Comparison of ENCODE assay signal across 9 cellular contexts in genomic region chr12:103441437-103442186, GRCh38. TPM values are rescaled to one million over a fixed set of nuclear protein-coding genes. Genes with fewer than 3 reads are reported as not detected.
DNase-seq lines count a peak whose midpoint lies in the region; ATAC-seq and TF ChIP-seq lines count a peak whose summit lies in the region.
"Had no signal": no experiment of that assay in that cellular context is flagged by ENCODE, and none has a peak within 500 bp of the region (broad histone marks: within the 10 kb centered on the region; RNA-seq: fewer than 3 reads in every experiment).

No MANE protein-coding gene starts in this region.

- TF ChIP-seq EP300 in SK-N-SH (IDR thresholded peaks at IDR 0.05; ENCODE audit: borderline replicate concordance in 1 of 2, low read depth in 1 of 2, low read length in 1 of 2): no peak

- H3K4me1 Mint-ChIP-seq in WTC11: peaks cover 31% of the 10 kb centered on the region

- CTCF ChIA-PET in WTC11 (lab: Charles Lee) (no interaction called here), SK-N-SH (lab: Yijun Ruan, JAX) (no interaction called here), HEK293T (lab: Yijun Ruan, JAX) (no interaction called here)

- no peak overlapping the region for H3K4me2 ChIP-seq in SK-N-SH

- no peaks in the 10 kb centered on the region for H3K9me2 ChIP-seq in SK-N-SH

- ATAC-seq in HG03097 (IDR thresholded peaks at IDR 0.05; ENCODE audit: low FRiP score, unreplicated experiment) (peak; percentile 98), WTC11 (peak; percentile 52; the same call in 1 of the 2 replicates)

- peak overlapping the region in 6 of 8 donors; percentile 5 to 61 (median 22) for H3K4me3 ChIP-seq in spleen
- no peak overlapping the region for H3K4me3 ChIP-seq in SK-N-SH (ENCODE audit: low read depth in 2 of 2, low read length in 1 of 2)
- H3K4me3 ChIP-seq: thoracic aorta had no signal

- no peaks in the 10 kb centered on the region for H3K36me3 Mint-ChIP-seq in WTC11

- H3K4me1 ChIP-seq in spleen: peaks cover 0 to 36% (median 11%) of the 10 kb centered on the region in 6 donors
- no peaks in the 10 kb centered on the region for H3K4me1 ChIP-seq in SK-N-SH (ENCODE audit: control insufficient read depth in 1 of 2, insufficient read depth in 2 of 2, low read depth in 1 of 2, low read length in 1 of 2)

- POLR2A ChIA-PET in WTC11 (lab: Charles Lee) (no interaction called here), SK-N-SH (lab: Yijun Ruan, JAX) (no interaction called here), HEK293T (lab: Yijun Ruan, JAX) (no interaction called here)

- no peaks in the 10 kb centered on the region for H3K9me3 ChIP-seq in spleen
- H3K9me3 ChIP-seq in SK-N-SH: 0 out of 2 replicates have a peak, but pooled peaks cover 2% of the 10 kb centered on the region
- H3K9me3 ChIP-seq: thoracic aorta had no signal

- H3F3A ChIP-seq in SK-N-SH (replicated peaks; ENCODE audit: insufficient read depth): no peaks in the 10 kb centered on the region

- no peaks in the 10 kb centered on the region for H3K27me3 ChIP-seq in spleen (replicated peaks in 1 of 7)
- no peaks in the 10 kb centered on the region for H3K27me3 ChIP-seq in SK-N-SH (ENCODE audit: insufficient read depth)

- no peak overlapping the region for H3K27ac Mint-ChIP-seq in WTC11

- WGBS in spleen, 5 donors: 15 to 39% (median 31%) methylated on average over 1 of the region's 1 CpG
- WGBS in SK-N-SH (ENCODE audit: low lambda C conversion rate): 5% methylated on average over 1 of the region's 1 CpG

- no peak overlapping the region for H3K4me3 Mint-ChIP-seq in WTC11

- H3K79me2 ChIP-seq in SK-N-SH (ENCODE audit: insufficient read depth): no peaks in the 10 kb centered on the region

- no peak for TF ChIP-seq RAD21 in SK-N-SH (IDR thresholded peaks at IDR 0.05; ENCODE audit: low read length)

- intact Hi-C loops in spleen (cut with DNase I; ENCODE audit: low total_unique reads): no loop called here

- H2AFZ ChIP-seq in SK-N-SH (ENCODE audit: low read depth): no peak overlapping the region

- H3K27ac ChIP-seq in spleen (peak overlapping the region; percentile 77 to 91 (median 84)), SK-N-SH (ENCODE audit: low read depth in 2 of 2, low read length in 1 of 2) (no peak overlapping the region)
- H3K27ac ChIP-seq: thoracic aorta had no signal

- no peak overlapping the region for H3K9ac ChIP-seq in SK-N-SH

- no peaks in the 10 kb centered on the region for H3K9me3 Mint-ChIP-seq in WTC11

- no peaks in the 10 kb centered on the region for H3K36me3 ChIP-seq in spleen
- no peaks in the 10 kb centered on the region for H3K36me3 ChIP-seq in SK-N-SH (replicated peaks in 1 of 2; ENCODE audit: control insufficient read depth in 1 of 2, insufficient read depth in 2 of 2, low read length in 1 of 2)
- H3K36me3 ChIP-seq: thoracic aorta had no signal

- TF ChIP-seq CTCF in WTC11 (IDR thresholded peaks at IDR 0.05) (no peak), spleen (IDR thresholded peaks at IDR 0.05 in 8 of 11, conservative IDR thresholded peaks at IDR 0.05 in 3 of 11) (no peak), SK-N-SH (IDR thresholded peaks at IDR 0.05) (no peak)

- peak; percentile 26 for TF ChIP-seq POLR2A in GM19099 (IDR thresholded peaks at IDR 0.05; ENCODE audit: extremely low read depth, insufficient read length, low read depth)
- peak; percentile 17 to 92 (median 84) for TF ChIP-seq POLR2A in spleen (IDR thresholded peaks at IDR 0.05)

- DNase-seq in CD1c-positive myeloid dendritic cell (ENCODE audit: extremely low spot score) (peak; percentile 62), WTC11 (ENCODE audit: low spot score) (no peak), spleen (peak; percentile 69), SK-N-SH (no peak), HCEC 1CT (no peak), HEK293T (ENCODE audit: extremely low spot score) (no peak)

- no peaks in the 10 kb centered on the region for H4K20me1 ChIP-seq in SK-N-SH (ENCODE audit: insufficient read depth)

- no peaks in the 10 kb centered on the region for H3K27me3 Mint-ChIP-seq in WTC11 (ENCODE audit: low read depth)

TF ChIP-seq in WTC11, 78 proteins besides CTCF, POLR2A, EP300 and RAD21 (continues in another document):
- TF ChIP-seq ATF1 (CRISPR knock-in tag; IDR thresholded peaks at IDR 0.05): no peak
- no peak for TF ChIP-seq OVOL2 (CRISPR knock-in tag; IDR thresholded peaks at IDR 0.05; ENCODE audit: borderline replicate concordance)
- no peak for TF ChIP-seq ETV6 (CRISPR knock-in tag; IDR thresholded peaks at IDR 0.05)
- TF ChIP-seq ZNF423 (CRISPR knock-in tag; IDR thresholded peaks at IDR 0.05): no peak
- TF ChIP-seq RORB (CRISPR knock-in tag; IDR thresholded peaks at IDR 0.05): no peak
- no peak for TF ChIP-seq NR1H2 (CRISPR knock-in tag; IDR thresholded peaks at IDR 0.05)
- no peak for TF ChIP-seq TP53 (CRISPR knock-in tag; IDR thresholded peaks at IDR 0.05)

TF ChIP-seq in SK-N-SH, 30 proteins besides CTCF, POLR2A, EP300 and RAD21:
- no peak for TF ChIP-seq MEF2A (IDR thresholded peaks at IDR 0.05; ENCODE audit: borderline replicate concordance, low read depth)
- no peak for TF ChIP-seq TCF12 (IDR thresholded peaks at IDR 0.05)

TF ChIP-seq in HEK293T, 16 proteins besides CTCF, POLR2A, EP300 and RAD21:
- TF ChIP-seq FOXK2 (IDR thresholded peaks at IDR 0.05) (no peak), PKNOX1 (IDR thresholded peaks at IDR 0.05) (no peak), BHLHE40 (IDR thresholded peaks at IDR 0.05; ENCODE audit: borderline replicate concordance) (no peak), ZNF384 (IDR thresholded peaks at IDR 0.05) (no peak), SUZ12 (IDR thresholded peaks at IDR 0.05) (no peak), NFRKB (IDR thresholded peaks at IDR 0.05) (no peak), CTBP1 (IDR thresholded peaks at IDR 0.05; ENCODE audit: borderline replicate concordance) (no peak), ELF4 (IDR thresholded peaks at IDR 0.05) (no peak), SP1 (IDR thresholded peaks at IDR 0.05) (no peak), ARNT (IDR thresholded peaks at IDR 0.05) (no peak), FOXA1 (IDR thresholded peaks at IDR 0.05) (no peak), L3MBTL2 (conservative IDR thresholded peaks at IDR 0.05) (no peak), LEF1 (IDR thresholded peaks at IDR 0.05; ENCODE audit: borderline replicate concordance) (no peak), HDGF (IDR thresholded peaks at IDR 0.05; ENCODE audit: borderline replicate concordance) (no peak), TARDBP (IDR thresholded peaks at IDR 0.05) (no peak), FOXM1 (IDR thresholded peaks at IDR 0.05; ENCODE audit: borderline replicate concordance) (no peak)

RNA-seq across cellular contexts. Expression of gene C12orf42, which starts 54.2 kb away (rescaled TPM):
- total RNA-seq in WTC11 (2021) (0.25 to 0.37 TPM (median 0.32 TPM) in 3 replicates), spleen (10 to 100 TPM in 6 of 7 donors, 1 to 10 TPM in 1; 8.9 to 18.1 (median 13.5) TPM)
- polyA plus RNA-seq in spleen (1 to 10 TPM; 3.7 to 6.0 (median 4.4) TPM), SK-N-SH (2012; rRNA removed) (not detected in 2 replicates)
- polyA plus RNA-seq in SK-N-SH (2012; cell fraction: cytosol; rRNA removed): not detected in 2 replicates
- polyA plus RNA-seq in SK-N-SH (2012; cell fraction: nucleus; rRNA removed): not detected in 2 replicates
- total RNA-seq: thoracic aorta had no signal

Comparison
In these comparisons a context has a peak if more than half of its experiments do, and no peak if none do; other contexts are left out.
1. DNase-seq: peak in CD1c-positive myeloid dendritic cell (single experiment) and spleen (single experiment); none in WTC11 (single experiment), SK-N-SH (single experiment), HCEC 1CT (single experiment) and HEK293T (single experiment).
2. H3K27ac ChIP-seq: peak in spleen (8 of 8); none in SK-N-SH (0 of 2).
3. H3K4me3 ChIP-seq: peak in spleen (6 of 8); none in SK-N-SH (0 of 2).